In the genomic region with DNA sequence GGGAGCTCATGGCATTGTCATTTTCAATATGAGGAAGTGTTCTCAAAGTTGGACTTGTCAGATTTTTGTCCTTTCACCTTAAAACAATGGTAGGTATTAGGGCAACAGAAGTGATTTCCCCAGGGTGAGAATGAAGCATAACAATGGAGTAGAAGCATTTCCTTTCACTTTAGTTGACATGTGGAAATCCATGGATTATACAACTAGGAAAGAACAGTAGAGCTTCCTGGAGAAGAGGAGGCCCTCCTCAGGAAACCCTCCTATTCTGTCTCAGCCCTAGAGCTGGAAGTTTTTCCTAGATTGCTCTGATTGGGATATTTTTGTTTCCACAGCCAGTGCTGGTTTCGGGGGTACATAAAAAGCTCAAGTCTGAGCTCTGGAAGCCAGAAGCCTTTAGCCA, we compare ENCODE assay signal across 1 cellular context.
TF ChIP-seq lines count a peak whose summit lies in the region.

No MANE protein-coding gene starts in this region.

TF ChIP-seq in endothelial cell of umbilical vein, 7 proteins besides CTCF, POLR2A, EP300 and RAD21:
- TF ChIP-seq GATA2 (IDR thresholded peaks at IDR 0.05; ENCODE audit: insufficient read depth, insufficient read length, low read depth, low read length) (no peak), EZH2 (IDR thresholded peaks at IDR 0.05; ENCODE audit: borderline replicate concordance, low read depth, low read length, severe bottlenecking) (no peak), FOS (IDR thresholded peaks at IDR 0.05; ENCODE audit: borderline replicate concordance, insufficient read depth, low read length) (no peak), JUN (IDR thresholded peaks at IDR 0.05; ENCODE audit: borderline replicate concordance, insufficient read depth, insufficient read length, low read depth) (no peak), MYC (IDR thresholded peaks at IDR 0.05; ENCODE audit: low read depth, low read length) (no peak), POLR2AphosphoS5 (IDR thresholded peaks at IDR 0.05; ENCODE audit: insufficient read depth, low read depth, low read length) (no peak)
- TF ChIP-seq, protein P1, sequence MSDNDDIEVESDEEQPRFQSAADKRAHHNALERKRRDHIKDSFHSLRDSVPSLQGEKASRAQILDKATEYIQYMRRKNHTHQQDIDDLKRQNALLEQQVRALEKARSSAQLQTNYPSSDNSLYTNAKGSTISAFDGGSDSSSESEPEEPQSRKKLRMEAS (IDR thresholded peaks at IDR 0.05; ENCODE audit: insufficient read depth, insufficient read length) = no peak
